Comparison of ENCODE assay signal across 13 cellular contexts in genomic region chr12:124833693-124834122, GRCh38. TPM values are rescaled to one million over a fixed set of nuclear protein-coding genes. Genes with fewer than 3 reads are reported as not detected.
DNase-seq lines count a peak whose midpoint lies in the region; ATAC-seq, FAIRE-seq and TF ChIP-seq lines count a peak whose summit lies in the region.
"Had no signal": no experiment of that assay in that cellular context is flagged by ENCODE, and none has a peak within 500 bp of the region (broad histone marks: within the 10 kb centered on the region; RNA-seq: fewer than 3 reads in every experiment).

No MANE protein-coding gene starts in this region.

- H3K36me3 ChIP-seq in mammary epithelial cell (ENCODE audit: insufficient read depth, low read length) (peaks cover 5% of the 10 kb centered on the region), HepG2 (replicated peaks in 1 of 2; ENCODE audit: control insufficient read depth in 1 of 2, insufficient read depth in 2 of 2, low read length in 2 of 2) (peaks cover 9 to 30% of the 10 kb centered on the region in 2 experiments)

- no peak for TF ChIP-seq RAD21 in HepG2 (CRISPR knock-in tag; IDR thresholded peaks at IDR 0.05)

- H3K9ac ChIP-seq in mammary epithelial cell (ENCODE audit: insufficient read depth, low read length) (no peak overlapping the region), HepG2 (ENCODE audit: insufficient read depth, low read depth, low read length) (no peak overlapping the region)

- no peak overlapping the region for H3K27ac ChIP-seq in mammary epithelial cell (ENCODE audit: insufficient read depth, low read depth, low read length)
- no peak overlapping the region for H3K27ac ChIP-seq in HepG2 (ENCODE audit: extremely low read length, insufficient read depth, low read length)

- H3K27me3 ChIP-seq in mammary epithelial cell (ENCODE audit: insufficient read depth, low read length) (no peaks in the 10 kb centered on the region), HepG2 (ENCODE audit: control insufficient read depth in 1 of 2, insufficient read depth in 2 of 2, low read length in 2 of 2) (no peaks in the 10 kb centered on the region)

- peaks cover 9% of the 10 kb centered on the region for H3K9me3 ChIP-seq in mammary epithelial cell (replicated peaks; ENCODE audit: insufficient read depth, low read length)
- H3K9me3 ChIP-seq in HepG2 (ENCODE audit: low read length), result no peaks in the 10 kb centered on the region

- H4K20me1 ChIP-seq in mammary epithelial cell (ENCODE audit: insufficient read depth, low read length) (peaks cover 3% of the 10 kb centered on the region), HepG2 (ENCODE audit: insufficient read depth, low read length) (no peaks in the 10 kb centered on the region)

- H3K36me3 Mint-ChIP-seq in MCF 10A (ENCODE audit: insufficient read depth, unreplicated experiment), result peaks cover 13% of the 10 kb centered on the region
- H3K36me3 Mint-ChIP-seq in activated T-cell treated with anti-CD3 and anti-CD28 coated beads, Interleukin-2, amount 50 U/mL, for 4 hours (ENCODE audit: insufficient read depth), result no peaks in the 10 kb centered on the region

- H3K27me3 Mint-ChIP-seq in MCF 10A (ENCODE audit: insufficient read depth, unreplicated experiment), result no peaks in the 10 kb centered on the region
- H3K27me3 Mint-ChIP-seq in stimulated activated naive CD8-positive, alpha-beta T cell treated with anti-CD3 and anti-CD28 coated beads, Interleukin-15, amount 100 ng/mL, for 72 hours, result no peaks in the 10 kb centered on the region
- H3K27me3 Mint-ChIP-seq in activated T-cell treated with anti-CD3 and anti-CD28 coated beads, Interleukin-2, amount 50 U/mL, for 4 hours (ENCODE audit: low read depth), result no peaks in the 10 kb centered on the region
- H3K27me3 Mint-ChIP-seq: naive thymus-derived CD4-positive, alpha-beta T cell; stimulated activated naive CD8-positive, alpha-beta T cell treated with anti-CD3 and anti-CD28 coated beads, Interleukin-15, Interleukin-2, amounts not matched to agents 100 ng/mL and 50 ng/mL, for 24 hours had no signal

- H3K4me2 ChIP-seq in mammary epithelial cell (ENCODE audit: insufficient read depth, low read depth, low read length) (no peak overlapping the region), HepG2 (ENCODE audit: low read depth, low read length) (no peak overlapping the region)

- no peak overlapping the region for H3K27ac Mint-ChIP-seq in MCF 10A (ENCODE audit: low read depth, unreplicated experiment)
- no peak overlapping the region for H3K27ac Mint-ChIP-seq in stimulated activated naive CD8-positive, alpha-beta T cell treated with anti-CD3 and anti-CD28 coated beads, Interleukin-15, amount 100 ng/mL, for 72 hours
- H3K27ac Mint-ChIP-seq: activated T-cell treated with anti-CD3 and anti-CD28 coated beads, Interleukin-2, amount 50 U/mL, for 72 hours; naive thymus-derived CD4-positive, alpha-beta T cell; stimulated activated naive CD8-positive, alpha-beta T cell treated with anti-CD3 and anti-CD28 coated beads, Interleukin-15, Interleukin-2, amounts not matched to agents 100 ng/mL and 50 ng/mL, for 24 hours had no signal

- H3K4me1 ChIP-seq in mammary epithelial cell (ENCODE audit: insufficient read depth, low read length) (peaks cover 28% of the 10 kb centered on the region), HepG2 (ENCODE audit: insufficient read depth, low read length) (peaks cover 94% of the 10 kb centered on the region)

- H3K4me3 Mint-ChIP-seq in MCF 10A (ENCODE audit: unreplicated experiment), result no peak overlapping the region
- H3K4me3 Mint-ChIP-seq in stimulated activated naive CD8-positive, alpha-beta T cell treated with anti-CD3 and anti-CD28 coated beads, Interleukin-15, amount 100 ng/mL, for 72 hours, result no peak overlapping the region
- no peak overlapping the region for H3K4me3 Mint-ChIP-seq in activated T-cell treated with anti-CD3 and anti-CD28 coated beads, Interleukin-2, amount 50 U/mL, for 4 hours
- H3K4me3 Mint-ChIP-seq: activated T-cell treated with anti-CD3 and anti-CD28 coated beads, Interleukin-2, amount 50 U/mL, for 72 hours; naive thymus-derived CD4-positive, alpha-beta T cell; stimulated activated naive CD8-positive, alpha-beta T cell treated with anti-CD3 and anti-CD28 coated beads, Interleukin-15, Interleukin-2, amounts not matched to agents 100 ng/mL and 50 ng/mL, for 24 hours had no signal

- dilution Hi-C loops in mammary epithelial cell (cut with HindIII; ENCODE audit: low sequenced_read_pairs), result no loop called here

- peaks cover 32% of the 10 kb centered on the region for H3K4me1 Mint-ChIP-seq in MCF 10A (ENCODE audit: insufficient read depth, unreplicated experiment)
- H3K4me1 Mint-ChIP-seq in stimulated activated naive CD8-positive, alpha-beta T cell treated with anti-CD3 and anti-CD28 coated beads, Interleukin-15, amount 100 ng/mL, for 72 hours, result peaks cover under 1% of the 10 kb centered on the region
- H3K4me1 Mint-ChIP-seq in activated T-cell treated with anti-CD3 and anti-CD28 coated beads, Interleukin-2, amount 50 U/mL, for 4 hours (ENCODE audit: low read depth), result no peaks in the 10 kb centered on the region
- H3K4me1 Mint-ChIP-seq: naive thymus-derived CD4-positive, alpha-beta T cell had no signal

- no peak for FAIRE-seq in HepG2 (lab: Jason Lieb, UNC)

- 69% methylated on average over 17 of the region's 18 CpGs for WGBS in mammary epithelial cell (ENCODE audit: low coverage, missing lambda C conversion rate)
- 89% methylated on average over 14 of the region's 18 CpGs for WGBS in HepG2 (ENCODE audit: low lambda C conversion rate)

- CTCF ChIA-PET in MCF 10A (lab: Yijun Ruan, JAX) (interaction anchor here (0.8 kb wide), 1 partner anchor 73 kb away, joined by 3 read pairs; no protein-coding TSS in a partner anchor), mammary epithelial cell (lab: Charles Lee; ENCODE audit: low non-redundant PET) (no interaction called here), HepG2 (lab: Yijun Ruan, JAX; ENCODE audit: low intra/inter-chr PET ratio, low total read pairs) (no interaction called here)

- BruUV-seq in MCF 10A (replicated peaks; lab: Mats Ljungman, UMichigan), result no TSS peak
- no TSS peak for BruUV-seq in mammary epithelial cell (replicated peaks; lab: Mats Ljungman, UMichigan)
- no TSS peak for BruUV-seq in HepG2 (replicated peaks; lab: Mats Ljungman, UMichigan)

- in situ Hi-C loops in mammary epithelial cell (cut with MboI; ENCODE audit: low sequenced_read_pairs in 2 of 2) (no loop called here), HepG2 (cut with HindIII; ENCODE audit: extremely low pct_ligation_motif_present, low pct_unique_long_range_greater_than_20kb) (no loop called here)

- TF ChIP-seq CTCF in MCF 10A (IDR thresholded peaks at IDR 0.05; ENCODE audit: unreplicated experiment), result no peak
- TF ChIP-seq CTCF in mammary epithelial cell (conservative IDR thresholded peaks at IDR 0.05 in 1 of 2, IDR thresholded peaks at IDR 0.05 in 1 of 2; ENCODE audit: extremely low read depth in 1 of 2, insufficient read depth in 1 of 2, low read depth in 1 of 2, low read length in 2 of 2), result no peak
- TF ChIP-seq CTCF in HepG2 (CRISPR knock-in tag; IDR thresholded peaks at IDR 0.05), result no peak

- H3K4me3 ChIP-seq in mammary epithelial cell (replicated peaks in 1 of 3; ENCODE audit: insufficient read depth in 1 of 3, low read depth in 2 of 3, low read length in 3 of 3) (no peak overlapping the region), HepG2 (replicated peaks in 1 of 3; ENCODE audit: insufficient read depth in 1 of 3, low read depth in 2 of 3, low read length in 3 of 3) (no peak overlapping the region)

- no peak for ATAC-seq in HepG2
- ATAC-seq in HG02763 (IDR thresholded peaks at IDR 0.05; ENCODE audit: unreplicated experiment), result no peak
- ATAC-seq in stimulated activated naive CD8-positive, alpha-beta T cell treated with anti-CD3 and anti-CD28 coated beads, Interleukin-15, amount 100 ng/mL, for 72 hours, result no peak
- ATAC-seq in activated T-cell treated with anti-CD3 and anti-CD28 coated beads, Interleukin-2, amount 50 U/mL, for 4 hours, result no peak
- ATAC-seq: activated T-cell treated with anti-CD3 and anti-CD28 coated beads, Interleukin-2, amount 50 U/mL, for 72 hours; naive thymus-derived CD4-positive, alpha-beta T cell had no signal

- H3K79me2 ChIP-seq in mammary epithelial cell (ENCODE audit: insufficient read depth, low read length) (peaks cover 74% of the 10 kb centered on the region), HepG2 (ENCODE audit: insufficient read depth, low read length) (peaks cover 74% of the 10 kb centered on the region)

- intact Hi-C loops in MCF 10A (cut with micrococcal nuclease) (no loop called here), mammary epithelial cell (cut with micrococcal nuclease) (no loop called here), HepG2 (cut with micrococcal nuclease; ENCODE audit: unreplicated experiment) (no loop called here)

- H2AFZ ChIP-seq in mammary epithelial cell (ENCODE audit: low read depth, low read length) (no peak overlapping the region), HepG2 (ENCODE audit: low read length) (no peak overlapping the region)

- POLR2A ChIA-PET in MCF 10A (lab: Yijun Ruan, JAX) (no interaction called here), HepG2 (lab: Yijun Ruan, JAX) (no interaction called here)

- TF ChIP-seq EP300 in HepG2 (IDR thresholded peaks at IDR 0.05; ENCODE audit: low read depth in 2 of 2, low read length in 2 of 2), result no peak
- TF ChIP-seq EP300 in HepG2 (CRISPR knock-in tag; IDR thresholded peaks at IDR 0.05; ENCODE audit: borderline replicate concordance), result no peak

- DNase-seq in MCF 10A (ENCODE audit: unreplicated experiment) (peak; percentile 65), mammary epithelial cell (no peak), dermis blood vessel endothelial cell (peak; percentile 8), HepG2 (ENCODE audit: low spot score) (no peak)
- DNase-seq in stimulated activated naive CD8-positive, alpha-beta T cell treated with anti-CD3 and anti-CD28 coated beads, Interleukin-15, amount 100 ng/mL, for 72 hours, result no peak
- DNase-seq in stimulated activated CD4-positive, alpha-beta T cell treated with anti-CD3 and anti-CD28 coated beads, Interleukin-4, amount 100 ng/mL, for 24 hours, result no peak
- DNase-seq in activated T-cell treated with anti-CD3 and anti-CD28 coated beads, Interleukin-2, amount 50 U/mL, for 4 hours, result no peak
- DNase-seq: activated T-cell treated with anti-CD3 and anti-CD28 coated beads, Interleukin-2, amount 50 U/mL, for 72 hours; GOT3; naive thymus-derived CD4-positive, alpha-beta T cell; OCI-M1 had no signal

- no peak for TF ChIP-seq POLR2A in HepG2 (IDR thresholded peaks at IDR 0.05; ENCODE audit: insufficient read depth in 1 of 2, low read depth in 2 of 2, low read length in 2 of 2)

- no peaks in the 10 kb centered on the region for H3K9me3 Mint-ChIP-seq in MCF 10A (ENCODE audit: unreplicated experiment)
- H3K9me3 Mint-ChIP-seq in stimulated activated naive CD8-positive, alpha-beta T cell treated with anti-CD3 and anti-CD28 coated beads, Interleukin-15, amount 100 ng/mL, for 72 hours, result peaks cover 0 to 11% of the 10 kb centered on the region in 2 donors
- H3K9me3 Mint-ChIP-seq in activated T-cell treated with anti-CD3 and anti-CD28 coated beads, Interleukin-2, amount 50 U/mL, for 4 hours, result peaks cover 5% of the 10 kb centered on the region
- H3K9me3 Mint-ChIP-seq: stimulated activated naive CD8-positive, alpha-beta T cell treated with anti-CD3 and anti-CD28 coated beads, Interleukin-15, Interleukin-2, amounts not matched to agents 100 ng/mL and 50 ng/mL, for 24 hours had no signal

RNA-seq across cellular contexts. Expression of gene SCARB1, which starts 30.0 kb away (rescaled TPM):
- 48.2 and 71.0 TPM in 2 replicates for total RNA-seq in MCF 10A (2022)
- 10 to 100 TPM; 44.8 to 60.9 TPM for total RNA-seq in mammary epithelial cell
- 122 TPM for polyA plus RNA-seq in mammary epithelial cell
- 117 TPM for polyA minus RNA-seq in mammary epithelial cell
- 42.5 and 44.1 TPM in 2 replicates for total RNA-seq in dermis blood vessel endothelial cell
- total RNA-seq in HepG2 (2016; rRNA removed; fragmentation: Illumina TruSeq; extraction: Trizol), result 33.2 and 63.4 TPM in 2 replicates
- total RNA-seq in HepG2 (2016; cell fraction: cytosol; rRNA removed; fragmentation: Illumina TruSeq; extraction: Trizol; ENCODE audit: low read depth), result 10.1 and 11.6 TPM in 2 replicates
- 24.7 and 65.3 TPM in 2 replicates for total RNA-seq in HepG2 (2016; cell fraction: insoluble cytoplasmic fraction; rRNA removed; fragmentation: Illumina TruSeq; extraction: Trizol)
- total RNA-seq in HepG2 (2016; cell fraction: membrane; rRNA removed; fragmentation: Illumina TruSeq; extraction: Trizol), result 32.7 and 33.2 TPM in 2 replicates
- total RNA-seq in HepG2 (2016; cell fraction: nucleus; rRNA removed; fragmentation: Illumina TruSeq; extraction: Trizol), result 82.8 and 99.0 TPM in 2 replicates
- polyA plus RNA-seq in HepG2 (2011; rRNA removed), result 160 and 189 TPM in 2 replicates
- 208 and 213 TPM in 2 replicates for polyA plus RNA-seq in HepG2 (2011; cell fraction: cytosol; rRNA removed)
- 869 and 1,053 TPM in 2 replicates for polyA plus RNA-seq in HepG2 (2011; cell fraction: nucleus; rRNA removed)
- 214 and 253 TPM in 2 replicates for polyA plus RNA-seq in HepG2 (2012)
- polyA plus RNA-seq in HepG2 (2016; cell fraction: cytosol; fragmentation: Illumina TruSeq; extraction: Trizol; ENCODE audit: low read depth), result 18.1 and 20.1 TPM in 2 replicates
- 42.8 and 60.7 TPM in 2 replicates for polyA plus RNA-seq in HepG2 (2016; cell fraction: insoluble cytoplasmic fraction; fragmentation: Illumina TruSeq; extraction: Trizol; ENCODE audit: low read depth)
- polyA plus RNA-seq in HepG2 (2016; cell fraction: membrane; fragmentation: Illumina TruSeq; extraction: Trizol; ENCODE audit: low read depth), result 42.2 and 44.0 TPM in 2 replicates
- 235 and 236 TPM in 2 replicates for polyA plus RNA-seq in HepG2 (2016; cell fraction: nucleus; fragmentation: Illumina TruSeq; extraction: Trizol; ENCODE audit: insufficient read depth, low read depth)
- polyA minus RNA-seq in HepG2 (2011; rRNA and poly(A)+ RNA removed; ENCODE audit: low replicate concordance), result 104 and 367 TPM in 2 replicates
- 143 and 183 TPM in 2 replicates for polyA minus RNA-seq in HepG2 (2011; cell fraction: cytosol; rRNA and poly(A)+ RNA removed)
- 104 and 119 TPM in 2 replicates for polyA minus RNA-seq in HepG2 (2011; cell fraction: nucleus; rRNA and poly(A)+ RNA removed)
- 10 to 100 TPM; 17.0 to 29.9 (median 23.4) TPM for total RNA-seq in activated T-cell treated with anti-CD3 and anti-CD28 coated beads, Interleukin-2, amount 50 U/mL, for 4 hours

Comparison
In these comparisons a context has a peak if more than half of its experiments do, and no peak if none do; other contexts are left out.
1. DNase-seq: peak in MCF 10A (single experiment) and dermis blood vessel endothelial cell (single experiment); none in mammary epithelial cell (single experiment), HepG2 (single experiment), stimulated activated naive CD8-positive, alpha-beta T cell treated with anti-CD3 and anti-CD28 coated beads, Interleukin-15, amount 100 ng/mL, for 72 hours (0 of 2), stimulated activated CD4-positive, alpha-beta T cell treated with anti-CD3 and anti-CD28 coated beads, Interleukin-4, amount 100 ng/mL, for 24 hours (single experiment) and activated T-cell treated with anti-CD3 and anti-CD28 coated beads, Interleukin-2, amount 50 U/mL, for 4 hours (single experiment).